Comparison of ENCODE assay signal across 27 cellular contexts in the genomic region with DNA sequence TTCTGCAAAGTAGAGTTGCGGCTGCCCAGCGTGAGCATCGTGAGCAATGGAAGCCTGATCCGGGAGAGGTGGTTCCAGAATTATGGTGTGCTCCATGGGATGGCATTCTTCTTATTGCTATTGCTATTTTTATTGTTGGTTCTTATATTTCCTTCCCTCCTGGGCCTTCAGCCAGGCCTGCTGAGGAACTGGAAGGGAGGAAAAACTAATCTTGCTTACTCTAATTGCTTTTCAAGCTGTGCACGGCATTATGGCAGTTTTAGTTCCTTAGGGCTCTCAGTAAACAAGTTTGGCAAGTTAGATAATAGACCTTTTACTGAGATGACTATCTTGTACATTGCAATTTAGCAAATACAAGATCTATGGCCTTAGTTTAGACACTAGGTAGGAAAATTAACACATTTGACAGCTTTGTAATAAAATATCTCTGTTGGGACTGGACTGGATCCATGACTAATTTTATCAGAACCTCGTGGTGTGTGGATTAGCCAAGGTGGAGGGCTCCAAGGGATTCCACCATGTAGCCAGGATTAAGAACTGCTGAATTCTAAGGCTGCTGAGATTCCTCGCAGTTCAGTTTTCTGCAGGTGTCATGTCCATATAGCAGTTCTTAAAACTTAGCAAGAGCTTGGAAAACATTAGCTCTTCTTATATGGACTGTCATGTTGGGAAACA. TPM values are rescaled to one million over a fixed set of nuclear protein-coding genes. Genes with fewer than 3 reads are reported as not detected.
DNase-seq lines count a peak whose midpoint lies in the region; ATAC-seq, FAIRE-seq and TF ChIP-seq lines count a peak whose summit lies in the region.
"Had no signal": no experiment of that assay in that cellular context is flagged by ENCODE, and none has a peak within 500 bp of the region (broad histone marks: within the 10 kb centered on the region; RNA-seq: fewer than 3 reads in every experiment).

No MANE protein-coding gene starts in this region.

- 53% methylated on average over 7 of the region's 7 CpGs for WGBS in right cardiac atrium
- WGBS in thyroid gland, 2 donors, result 79 to 80% methylated on average over 7 of the region's 7 CpGs

- no peak overlapping the region for H3K4me2 ChIP-seq in PC-3 (ENCODE audit: low read length)

- peaks cover 4% of the 10 kb centered on the region for H3K4me1 ChIP-seq in A673 (ENCODE audit: insufficient read depth, low read length, poor library complexity, severe bottlenecking)
- H3K4me1 ChIP-seq in PC-3 (ENCODE audit: insufficient read depth, low read length), result no peaks in the 10 kb centered on the region
- H3K4me1 ChIP-seq in right cardiac atrium (ENCODE audit: control insufficient read depth, insufficient read depth, low read length), result peaks cover 4% of the 10 kb centered on the region
- no peaks in the 10 kb centered on the region for H3K4me1 ChIP-seq in thyroid gland

- H3K27ac ChIP-seq in A673 (ENCODE audit: low read depth, low read length, poor library complexity, severe bottlenecking) (no peak overlapping the region), PC-3 (ENCODE audit: low read length) (no peak overlapping the region), right cardiac atrium (ENCODE audit: low read length) (no peak overlapping the region), thyroid gland (no peak overlapping the region)
- H3K27ac ChIP-seq: brain microvascular endothelial cell had no signal

- TF ChIP-seq CTCF in A673 (conservative IDR thresholded peaks at IDR 0.05; ENCODE audit: low read depth, low read length) (no peak), PC-3 (conservative IDR thresholded peaks at IDR 0.05; ENCODE audit: low read depth, low read length) (no peak), thyroid gland (IDR thresholded peaks at IDR 0.05) (no peak)

- no peaks in the 10 kb centered on the region for H3K9me3 ChIP-seq in A673 (ENCODE audit: low read depth, low read length, poor library complexity, severe bottlenecking)
- H3K9me3 ChIP-seq in PC-3 (ENCODE audit: low read length), result no peaks in the 10 kb centered on the region
- no peaks in the 10 kb centered on the region for H3K9me3 ChIP-seq in right cardiac atrium (ENCODE audit: control insufficient read depth, low read length)
- H3K9me3 ChIP-seq in thyroid gland, result no peaks in the 10 kb centered on the region

- no peak overlapping the region for H3K4me3 ChIP-seq in A673 (ENCODE audit: low read depth, low read length, poor library complexity, severe bottlenecking)
- H3K4me3 ChIP-seq in PC-3 (ENCODE audit: low read length), result no peak overlapping the region
- no peak overlapping the region for H3K4me3 ChIP-seq in right cardiac atrium (ENCODE audit: low read length)
- H3K4me3 ChIP-seq in thyroid gland (replicated peaks in 1 of 3), result no peak overlapping the region

- ATAC-seq in PC-3, result peak; percentile 31; the same call in 1 of the 2 replicates
- peak; percentile 11 to 19 for ATAC-seq in right cardiac atrium
- no peak for ATAC-seq in GM19397 (IDR thresholded peaks at IDR 0.05; ENCODE audit: unreplicated experiment)
- ATAC-seq: activated CD4-positive, CD25-positive, alpha-beta regulatory T cell treated with anti-CD3 and anti-CD28 coated beads, Interleukin-2, amount 50 U/mL, for 24 hours; activated CD8-positive, alpha-beta T cell treated with anti-CD3 and anti-CD28 coated beads for 36 hours; CD8-positive, alpha-beta T cell; HCT116 had no signal

- DNase-seq in A673 (ENCODE audit: low spot score) (peak; percentile 89), G401 (ENCODE audit: low spot score) (peak; percentile 51), PC-3 (no peak), right cardiac atrium (no peak), urothelium cell line (ENCODE audit: low spot score) (no peak), thyroid gland (no peak), NCI-H2029 (lab: John Stamatoyannopoulos, UW) (no peak)
- DNase-seq: activated CD8-positive, alpha-beta T cell treated with anti-CD3 and anti-CD28 coated beads for 36 hours; activated effector memory CD4-positive, alpha-beta T cell treated with anti-CD3 and anti-CD28 coated beads, Interleukin-2, amount 50 U/mL, for 16 hours; activated T-cell treated with anti-CD3 and anti-CD28 coated beads for 4 hours; brain microvascular endothelial cell; CD8-positive, alpha-beta T cell; dermis blood vessel endothelial cell; DMS53; glutamatergic neuron; KG1; midbrain; NCI-H1930; NK-92 treated with Interleukin-12 subunit alpha and Interleukin-12 subunit beta, amount 100 ng/mL, for 24 hours; posterior cingulate gyrus; substantia nigra had no signal

- no TSS peak for BruUV-seq in A673 (replicated peaks; lab: Mats Ljungman, UMichigan)
- no TSS peak for BruUV-seq in PC-3 (replicated peaks; lab: Mats Ljungman, UMichigan)

- no peak overlapping the region for H2AFZ ChIP-seq in PC-3 (ENCODE audit: low read length)

- H3K9me2 ChIP-seq in PC-3 (replicated peaks; ENCODE audit: low read length), result no peaks in the 10 kb centered on the region

- no peaks in the 10 kb centered on the region for H3K36me3 ChIP-seq in A673 (ENCODE audit: insufficient read depth, low read length, poor library complexity, severe bottlenecking)
- no peaks in the 10 kb centered on the region for H3K36me3 ChIP-seq in PC-3 (ENCODE audit: low read depth, low read length)
- H3K36me3 ChIP-seq in thyroid gland, result no peaks in the 10 kb centered on the region
- H3K36me3 ChIP-seq: brain microvascular endothelial cell had no signal

- H4K20me1 ChIP-seq in PC-3 (ENCODE audit: low read length), result no peaks in the 10 kb centered on the region

- H3K9ac ChIP-seq in PC-3 (ENCODE audit: low read length), result no peak overlapping the region

- H3F3A ChIP-seq in PC-3 (ENCODE audit: low read length, unreplicated experiment), result no peaks in the 10 kb centered on the region

- no peak for TF ChIP-seq POLR2A in thyroid gland (IDR thresholded peaks at IDR 0.05)

- in situ Hi-C loops in G401 (cut with HindIII; ENCODE audit: low sequenced_read_pairs), result no loop called here

- intact Hi-C loops in A673 (cut with micrococcal nuclease; ENCODE audit: unreplicated experiment) (no loop called here), PC-3 (cut with micrococcal nuclease) (no loop called here), right cardiac atrium (cut with DNase I) (no loop called here), thyroid gland (cut with DNase I) (no loop called here)

- FAIRE-seq in urothelium cell line (lab: Jason Lieb, UNC), result no peak
- FAIRE-seq: endothelial cell of umbilical vein, GM12892, RCC 7860 had no signal

- H3K79me2 ChIP-seq in PC-3 (ENCODE audit: low read length), result no peaks in the 10 kb centered on the region

- H3K27me3 ChIP-seq in A673 (replicated peaks; ENCODE audit: insufficient read depth, low read depth, low read length, poor library complexity) (no peaks in the 10 kb centered on the region), PC-3 (ENCODE audit: low read length) (0 out of 2 replicates have a peak, but pooled peaks cover 4% of the 10 kb centered on the region), right cardiac atrium (ENCODE audit: control insufficient read depth, insufficient read depth) (no peaks in the 10 kb centered on the region), thyroid gland (no peaks in the 10 kb centered on the region)
- H3K27me3 ChIP-seq: brain microvascular endothelial cell had no signal

- CTCF ChIA-PET in A673 (lab: Charles Lee), result no interaction called here
- CTCF ChIA-PET in PC-3 (lab: Charles Lee), result no interaction called here

- POLR2A ChIA-PET in A673 (lab: Charles Lee; ENCODE audit: low non-redundant PET), result no interaction called here
- POLR2A ChIA-PET in PC-3 (lab: Charles Lee; ENCODE audit: unreplicated experiment), result no interaction called here

RNA-seq across cellular contexts. Expression of gene RSAD2, which starts 6.0 kb away (rescaled TPM):
- total RNA-seq in A673 (2021) (2.1 and 2.2 TPM in 2 replicates), PC-3 (2014; rRNA removed) (0.35 and 2.1 TPM in 2 replicates), right cardiac atrium (1 to 10 TPM; 1.6 to 6.4 (median 5.0) TPM), thyroid gland (1 to 10 TPM; 1.5 to 4.9 (median 2.6) TPM)
- total RNA-seq in G401 (2014; rRNA removed; shearing (Covaris generic)), result not detected in 2 replicates
- polyA plus RNA-seq in right cardiac atrium, result 3.0 TPM

RNA-seq across cellular contexts. Expression of gene CMPK2, which starts 17.9 kb away (rescaled TPM):
- total RNA-seq in A673 (2021) (3.3 and 4.6 TPM in 2 replicates), PC-3 (2014; rRNA removed) (5.0 and 6.5 TPM in 2 replicates), right cardiac atrium (1 to 10 TPM; 3.0 to 5.7 (median 4.3) TPM), thyroid gland (10 to 100 TPM in 1 of 4 donors, 1 to 10 TPM in 3; 3.8 to 15.3 (median 6.3) TPM)
- total RNA-seq in G401 (2014; rRNA removed; shearing (Covaris generic)), result not detected in 2 replicates
- polyA plus RNA-seq in right cardiac atrium, result 2.7 TPM

RNA-seq across cellular contexts. Expression of gene RNF144A, which starts 33.6 kb away (rescaled TPM):
- total RNA-seq in A673 (2021) (13.6 and 19.6 TPM in 2 replicates), PC-3 (2014; rRNA removed) (9.5 and 13.1 TPM in 2 replicates), right cardiac atrium (10 to 100 TPM in 3 of 4 donors, 1 to 10 TPM in 1; 5.9 to 14.3 (median 10.5) TPM), thyroid gland (10 to 100 TPM in 2 of 4 donors, 1 to 10 TPM in 2; 8.0 to 12.2 (median 10.6) TPM)
- 3.3 and 13.4 TPM in 2 replicates for total RNA-seq in G401 (2014; rRNA removed; shearing (Covaris generic))
- 4.7 TPM for polyA plus RNA-seq in right cardiac atrium

Comparison
In these comparisons a context has a peak if more than half of its experiments do, and no peak if none do; other contexts are left out.
1. DNase-seq: peak in A673 (single experiment) and G401 (single experiment); none in PC-3 (single experiment), right cardiac atrium (0 of 3), urothelium cell line (single experiment), thyroid gland (0 of 2) and NCI-H2029 (single experiment).